ENCODE assay signal across 24 cellular contexts in the genomic region with DNA sequence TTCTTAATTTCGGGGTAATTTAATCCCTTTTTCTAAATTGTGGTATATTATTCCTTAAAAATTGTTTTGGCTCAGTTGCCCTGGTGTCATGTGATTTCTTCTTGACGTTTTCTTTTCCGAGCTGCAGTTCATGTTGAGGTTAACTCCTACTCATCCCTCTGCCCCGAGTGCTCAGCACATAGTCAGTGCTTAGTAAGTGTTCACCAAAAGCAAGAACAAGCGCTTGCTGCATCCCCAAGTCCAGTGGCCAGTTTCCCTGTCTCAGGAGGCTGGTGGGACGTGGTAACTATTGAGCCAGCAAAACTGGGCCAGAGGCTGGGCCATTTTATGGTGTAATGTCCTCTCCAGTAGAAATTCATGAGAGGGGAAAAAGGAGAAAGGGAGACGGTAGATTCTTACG. TPM values are rescaled to one million over a fixed set of nuclear protein-coding genes. Genes with fewer than 3 reads are reported as not detected.
DNase-seq lines count a peak whose midpoint lies in the region; ATAC-seq, FAIRE-seq and TF ChIP-seq lines count a peak whose summit lies in the region.
"Had no signal": no experiment of that assay in that cellular context is flagged by ENCODE, and none has a peak within 500 bp of the region (broad histone marks: within the 10 kb centered on the region; RNA-seq: fewer than 3 reads in every experiment).

No MANE protein-coding gene starts in this region.

- no peak overlapping the region for H2BK15ac ChIP-seq in mesenchymal stem cell (ENCODE audit: low read depth, poor library complexity, severe bottlenecking)

- TF ChIP-seq CTCF in K562 (IDR thresholded peaks at IDR 0.05 in 2 of 3, conservative IDR thresholded peaks at IDR 0.05 in 1 of 3; ENCODE audit: insufficient read depth in 2 of 3, low read depth in 1 of 3, low read length in 3 of 3) = no peak
- TF ChIP-seq CTCF in BE2C (IDR thresholded peaks at IDR 0.05; ENCODE audit: low read depth, low read length) = no peak
- TF ChIP-seq CTCF in thyroid gland (IDR thresholded peaks at IDR 0.05) = no peak
- no peak for TF ChIP-seq CTCF in gastrocnemius medialis (IDR thresholded peaks at IDR 0.05 in 4 of 5, conservative IDR thresholded peaks at IDR 0.05 in 1 of 5)

- no peak overlapping the region for H3K23ac ChIP-seq in mesenchymal stem cell (ENCODE audit: low read length in 2 of 2)

- H2AFZ ChIP-seq in K562 (ENCODE audit: low read depth, low read length) (no peak overlapping the region), mesenchymal stem cell (ENCODE audit: low read depth, low read length) (no peak overlapping the region)

- H4K8ac ChIP-seq in mesenchymal stem cell (ENCODE audit: low read length) = no peak overlapping the region

- no peak overlapping the region for H4K91ac ChIP-seq in mesenchymal stem cell (ENCODE audit: low read length)

- no peaks in the 10 kb centered on the region for H3K79me2 ChIP-seq in K562 (ENCODE audit: control insufficient read depth, insufficient read depth, low read length)

- H3K4me3 ChIP-seq in HUES48 (ENCODE audit: low read depth, low read length) (no peak overlapping the region), K562 (no peak overlapping the region), mesenchymal stem cell (ENCODE audit: insufficient read depth in 1 of 2, low read depth in 1 of 2, low read length in 2 of 2) (no peak overlapping the region), BE2C (ENCODE audit: low read depth, low read length) (no peak overlapping the region), thyroid gland (replicated peaks in 1 of 3) (no peak overlapping the region), gastrocnemius medialis (no peak overlapping the region)
- H3K4me3 ChIP-seq: lung, SK-N-MC had no signal

- H3K9me1 ChIP-seq in K562 (ENCODE audit: control insufficient read depth, insufficient read depth, low read length) = no peaks in the 10 kb centered on the region

- H2BK5ac ChIP-seq in mesenchymal stem cell (ENCODE audit: low read depth, low read length, poor library complexity, severe bottlenecking) = no peak overlapping the region

- no peak for DNase-seq in K562 (ENCODE audit: extremely low read depth in 1 of 4, low spot score in 3 of 4)
- DNase-seq in mesenchymal stem cell = no peak
- no peak for DNase-seq in D341Med (ENCODE audit: low spot score)
- no peak for DNase-seq in BE2C
- no peak for DNase-seq in thyroid gland
- no peak for DNase-seq in gastrocnemius medialis
- DNase-seq: activated CD8-positive, alpha-beta memory T cell treated with anti-CD3 and anti-CD28 coated beads, Interleukin-2, amount 50 U/mL, for 4 hours; anterior cingulate cortex; DND-41; head of caudate nucleus; NCI-H1048; NCI-H2029; NCI-H2227 treated with DMSO at 0.1 percent for 48 hours; NCI-H69; nucleus accumbens; small intestine; stimulated activated CD4-positive, alpha-beta T cell treated with anti-CD3 and anti-CD28 coated beads, Interleukin-4, amount 100 ng/mL, for 1 hour; stimulated activated naive CD4-positive, alpha-beta T cell; T-helper 2 cell had no signal

- H2BK120ac ChIP-seq in mesenchymal stem cell (ENCODE audit: low read depth, low read length) = no peak overlapping the region

- FAIRE-seq in K562 (lab: Jason Lieb, UNC) = no peak
- FAIRE-seq: H54, small intestine had no signal

- H2AK5ac ChIP-seq in mesenchymal stem cell (ENCODE audit: low read length, severe bottlenecking) = no peak overlapping the region

- intact Hi-C loops in K562 (cut with micrococcal nuclease) = no loop called here
- intact Hi-C loops in thyroid gland (cut with DNase I) = no loop called here
- intact Hi-C loops in gastrocnemius medialis (cut with DNase I; ENCODE audit: low total_unique reads) = no loop called here

- WGBS in K562 (ENCODE audit: insufficient coverage, low coverage, missing lambda C conversion rate) = 2% methylated on average over 8 of the region's 8 CpGs
- WGBS in mesenchymal stem cell = 93% methylated on average over 7 of the region's 8 CpGs
- 88 to 90% methylated on average over 8 of the region's 8 CpGs for WGBS in thyroid gland, 2 donors

- no peak for ATAC-seq in K562
- no peak for ATAC-seq in gastrocnemius medialis
- ATAC-seq: activated T-helper 17 cell treated with anti-CD3 and anti-CD28 coated beads, Interleukin-2, amount 50 U/mL, for 72 hours had no signal

- H4K20me1 ChIP-seq in K562 (replicated peaks; ENCODE audit: control insufficient read depth, insufficient read depth, low read length) = no peaks in the 10 kb centered on the region

- no peak for TF ChIP-seq RAD21 in K562 (CRISPR knock-in tag; conservative IDR thresholded peaks at IDR 0.05 in 1 of 2, IDR thresholded peaks at IDR 0.05 in 1 of 2)

- in situ Hi-C loops in K562 (cut with MboI) (no loop called here), gastrocnemius medialis (cut with MboI; ENCODE audit: low sequenced_read_pairs in 4 of 4) (no loop called here)

- peaks cover 56% of the 10 kb centered on the region for H3K4me1 ChIP-seq in HUES48 (ENCODE audit: control insufficient read depth, insufficient read depth, low read length)
- no peaks in the 10 kb centered on the region for H3K4me1 ChIP-seq in K562 (replicated peaks in 1 of 2; ENCODE audit: control insufficient read depth in 2 of 2, insufficient read depth in 2 of 2, low read length in 2 of 2)
- peaks cover 20% of the 10 kb centered on the region for H3K4me1 ChIP-seq in mesenchymal stem cell (ENCODE audit: control insufficient read depth, insufficient read depth, low read depth, low read length)
- H3K4me1 ChIP-seq in BE2C = peaks cover 5% of the 10 kb centered on the region; the same call in 1 of the 2 replicates
- peaks cover 15 to 26% of the 10 kb centered on the region in 2 donors for H3K4me1 ChIP-seq in thyroid gland
- peaks cover 50% of the 10 kb centered on the region in 2 donors for H3K4me1 ChIP-seq in gastrocnemius medialis

- no peak overlapping the region for H3K18ac ChIP-seq in mesenchymal stem cell (ENCODE audit: low read depth in 1 of 2, low read length in 2 of 2)

- BruUV-seq in K562 (replicated peaks; lab: Mats Ljungman, UMichigan) = no TSS peak

- POLR2A ChIA-PET in K562 (lab: Yijun Ruan, JAX) = no interaction called here

- H3K27me3 ChIP-seq in HUES48 (ENCODE audit: control insufficient read depth, insufficient read depth, low read length) (no peaks in the 10 kb centered on the region), K562 (ENCODE audit: control insufficient read depth in 2 of 2, insufficient read depth in 2 of 2, low read length in 2 of 2) (no peaks in the 10 kb centered on the region), mesenchymal stem cell (ENCODE audit: control insufficient read depth in 1 of 2, insufficient read depth in 1 of 2, low read length in 2 of 2) (no peaks in the 10 kb centered on the region), BE2C (no peaks in the 10 kb centered on the region), thyroid gland (no peaks in the 10 kb centered on the region), gastrocnemius medialis (no peaks in the 10 kb centered on the region)

- H3K36me3 ChIP-seq in HUES48 (ENCODE audit: control insufficient read depth, insufficient read depth, low read length) (no peaks in the 10 kb centered on the region), K562 (ENCODE audit: control insufficient read depth, insufficient read depth, low read length) (no peaks in the 10 kb centered on the region), mesenchymal stem cell (ENCODE audit: control insufficient read depth in 1 of 2, insufficient read depth in 2 of 2, low read depth in 1 of 2, low read length in 2 of 2) (peaks cover 3 to 16% of the 10 kb centered on the region in 2 experiments), BE2C (no peaks in the 10 kb centered on the region), thyroid gland (no peaks in the 10 kb centered on the region), gastrocnemius medialis (no peaks in the 10 kb centered on the region)

- peak overlapping the region; percentile 86 for H3K27ac ChIP-seq in HUES48 (ENCODE audit: low read depth, low read length)
- no peak overlapping the region for H3K27ac ChIP-seq in K562 (ENCODE audit: extremely low read depth, low read depth, low read length)
- H3K27ac ChIP-seq in mesenchymal stem cell (ENCODE audit: low read length, poor library complexity, severe bottlenecking) = peak overlapping the region; percentile 47
- no peak overlapping the region for H3K27ac ChIP-seq in thyroid gland
- H3K27ac ChIP-seq in gastrocnemius medialis = no peak overlapping the region
- H3K27ac ChIP-seq: SK-N-MC had no signal

- CTCF ChIA-PET in K562 (lab: Yijun Ruan, JAX; ENCODE audit: low intra/inter-chr PET ratio) = no interaction called here

- no peak for TF ChIP-seq EP300 in K562 (IDR thresholded peaks at IDR 0.05; ENCODE audit: low read length)

- no peaks in the 10 kb centered on the region for H3K79me1 ChIP-seq in mesenchymal stem cell (replicated peaks; ENCODE audit: low read length, poor library complexity, severe bottlenecking)

- peak overlapping the region in 1 of 2 experiments; percentile 57 for H3K14ac ChIP-seq in mesenchymal stem cell (ENCODE audit: low read length in 2 of 2)

- TF ChIP-seq POLR2A in K562 (conservative IDR thresholded peaks at IDR 0.05) = no peak
- no peak for TF ChIP-seq POLR2A in thyroid gland (IDR thresholded peaks at IDR 0.05)
- no peak for TF ChIP-seq POLR2A in gastrocnemius medialis (IDR thresholded peaks at IDR 0.05)

- H3K9me3 ChIP-seq in HUES48 (ENCODE audit: control insufficient read depth, insufficient read depth, low read length) (no peaks in the 10 kb centered on the region), K562 (replicated peaks; ENCODE audit: control insufficient read depth, insufficient read depth, low read depth, low read length) (no peaks in the 10 kb centered on the region), mesenchymal stem cell (ENCODE audit: control insufficient read depth, low read length) (peaks cover 11% of the 10 kb centered on the region), BE2C (no peaks in the 10 kb centered on the region), thyroid gland (no peaks in the 10 kb centered on the region), gastrocnemius medialis (no peaks in the 10 kb centered on the region)

- H3K9ac ChIP-seq in HUES48 (ENCODE audit: low read depth, low read length) (no peak overlapping the region), K562 (ENCODE audit: insufficient read depth in 1 of 2, low read depth in 2 of 2, low read length in 2 of 2) (no peak overlapping the region), mesenchymal stem cell (ENCODE audit: low read length) (no peak overlapping the region)

- no peak overlapping the region for H3K4ac ChIP-seq in mesenchymal stem cell (ENCODE audit: low read depth in 1 of 2, low read length in 2 of 2)

- peak overlapping the region in 1 of 2 experiments; percentile 55 for H2BK12ac ChIP-seq in mesenchymal stem cell (ENCODE audit: low read length in 2 of 2)

- H3K4me2 ChIP-seq in K562 (ENCODE audit: insufficient read depth, low read length) = no peak overlapping the region
- no peak overlapping the region for H3K4me2 ChIP-seq in mesenchymal stem cell (ENCODE audit: low read length, poor library complexity, severe bottlenecking)

RNA-seq across cellular contexts. Expression of a gene that starts 23.3 kb away (rescaled TPM):
- 28.4 and 32.2 TPM in 2 replicates for total RNA-seq in K562 (2011; cell fraction: chromatin; rRNA removed; ENCODE audit: low replicate concordance)
- total RNA-seq in K562 (2011; cell fraction: nucleolus; rRNA removed) = 12.4 and 14.2 TPM in 2 replicates
- total RNA-seq in K562 (2011; cell fraction: nucleoplasm; rRNA removed) = 18.8 and 24.4 TPM in 2 replicates
- 1.4 and 3.8 TPM in 2 replicates for total RNA-seq in K562 (2014; rRNA removed)
- total RNA-seq in K562 (2014; rRNA removed; fragmentation: Illumina TruSeq; extraction: Trizol) = 1.6 TPM in 2 replicates
- 1.1 and 1.4 TPM in 2 replicates for total RNA-seq in K562 (2015; rRNA removed; fragmentation: Illumina TruSeq; extraction: Trizol)
- 3.4 and 5.0 TPM in 2 replicates for total RNA-seq in K562 (2021)
- polyA plus RNA-seq in K562 (2011; rRNA removed) = 0.91 and 2.6 TPM in 2 replicates
- polyA plus RNA-seq in K562 (2011; cell fraction: cytosol; rRNA removed) = 0.94 and 2.3 TPM in 2 replicates
- polyA plus RNA-seq in K562 (2011; cell fraction: nucleus; rRNA removed) = 3.1 and 11.6 TPM in 2 replicates
- polyA plus RNA-seq in K562 (2012) = 1.2 and 1.9 TPM in 2 replicates
- polyA plus RNA-seq in K562 (2014; fragmentation: Illumina TruSeq; extraction: Trizol) = 0.76 and 1.2 TPM in 2 replicates
- polyA plus RNA-seq in K562 (2014; fragmentation: Nextera tagmentation; extraction: Ambion mirVana) = under 1 TPM; 0.24 to 0.75 TPM
- polyA plus RNA-seq in K562 (2014; rRNA removed) = 1.00 and 1.1 TPM in 2 replicates
- 2.2 and 10.6 TPM in 2 replicates for polyA minus RNA-seq in K562 (2011; rRNA and poly(A)+ RNA removed)
- polyA minus RNA-seq in K562 (2011; cell fraction: cytosol; rRNA and poly(A)+ RNA removed) = 2.1 and 2.4 TPM in 2 replicates
- 4.4 and 13.5 TPM in 2 replicates for polyA minus RNA-seq in K562 (2011; cell fraction: nucleus; rRNA and poly(A)+ RNA removed)
- 39.8 TPM for polyA plus RNA-seq in mesenchymal stem cell (2013, experiment 1 of 2)
- 39.0 TPM for polyA plus RNA-seq in mesenchymal stem cell (2013, experiment 2 of 2)
- 169 TPM for polyA plus RNA-seq in BE2C (2012; ENCODE audit: insufficient read depth, insufficient read length, low read depth)
- 100 to 1,000 TPM in 2 of 4 donors, 10 to 100 TPM in 2; 67.4 to 103 (median 94.7) TPM for total RNA-seq in thyroid gland
- total RNA-seq in gastrocnemius medialis = 10 to 100 TPM; 31.5 to 57.5 (median 50.4) TPM

Comparison
In these comparisons a context has a peak if more than half of its experiments do, and no peak if none do; other contexts are left out.
1. H3K27ac ChIP-seq: peak in HUES48 (single experiment) and mesenchymal stem cell (single experiment); none in K562 (single experiment), thyroid gland (0 of 3) and gastrocnemius medialis (0 of 4).